ENCODE assay signal across 8 cellular contexts in genomic region chr2:216081012-216081411, GRCh38. TPM values are rescaled to one million over a fixed set of nuclear protein-coding genes. Genes with fewer than 3 reads are reported as not detected.
A peak's percentile ranks its signal among the peaks of the same experiment; 100 is the strongest.
DNase-seq lines count a peak whose midpoint lies in the region; ATAC-seq and TF ChIP-seq lines count a peak whose summit lies in the region.

No MANE protein-coding gene starts in this region.

- H3K9me3 ChIP-seq in right lobe of liver (no peaks in the 10 kb centered on the region), transverse colon (no peaks in the 10 kb centered on the region)

- H3K36me3 Mint-ChIP-seq in activated naive CD4-positive, alpha-beta T cell treated with anti-CD3 and anti-CD28 coated beads for 36 hours (ENCODE audit: low read depth): no peaks in the 10 kb centered on the region
- H3K36me3 Mint-ChIP-seq in activated naive CD8-positive, alpha-beta T cell treated with anti-CD3 and anti-CD28 coated beads, Interleukin-2, amount 50 U/mL, for 24 hours (ENCODE audit: low read depth): no peaks in the 10 kb centered on the region

- peaks cover 59% of the 10 kb centered on the region for H3K4me1 Mint-ChIP-seq in activated naive CD4-positive, alpha-beta T cell treated with anti-CD3 and anti-CD28 coated beads for 36 hours (ENCODE audit: low read depth)
- peaks cover 55% of the 10 kb centered on the region for H3K4me1 Mint-ChIP-seq in activated naive CD8-positive, alpha-beta T cell treated with anti-CD3 and anti-CD28 coated beads, Interleukin-2, amount 50 U/mL, for 24 hours

- peak overlapping the region; percentile 87 for H3K4me3 Mint-ChIP-seq in activated naive CD4-positive, alpha-beta T cell treated with anti-CD3 and anti-CD28 coated beads for 36 hours
- H3K4me3 Mint-ChIP-seq in activated naive CD8-positive, alpha-beta T cell treated with anti-CD3 and anti-CD28 coated beads, Interleukin-2, amount 50 U/mL, for 24 hours: peak overlapping the region; percentile 98

- H3K27me3 Mint-ChIP-seq in activated naive CD4-positive, alpha-beta T cell treated with anti-CD3 and anti-CD28 coated beads for 36 hours (ENCODE audit: low read depth): no peaks in the 10 kb centered on the region
- no peaks in the 10 kb centered on the region for H3K27me3 Mint-ChIP-seq in activated naive CD8-positive, alpha-beta T cell treated with anti-CD3 and anti-CD28 coated beads, Interleukin-2, amount 50 U/mL, for 24 hours

- TF ChIP-seq EP300 in transverse colon (IDR thresholded peaks at IDR 0.05; ENCODE audit: low read depth): no peak

- no peaks in the 10 kb centered on the region for H3K9me3 Mint-ChIP-seq in activated naive CD4-positive, alpha-beta T cell treated with anti-CD3 and anti-CD28 coated beads for 36 hours
- no peaks in the 10 kb centered on the region for H3K9me3 Mint-ChIP-seq in activated naive CD8-positive, alpha-beta T cell treated with anti-CD3 and anti-CD28 coated beads, Interleukin-2, amount 50 U/mL, for 24 hours

- WGBS in right lobe of liver (ENCODE audit: insufficient coverage, low coverage, low lambda C conversion rate, missing lambda C conversion rate): 0% methylated on average over 1 of the region's 1 CpG
- WGBS in transverse colon (ENCODE audit: low coverage in 1 of 2), 2 donors: 19 to 20% methylated on average over 1 of the region's 1 CpG

- H3K27ac Mint-ChIP-seq in activated naive CD4-positive, alpha-beta T cell treated with anti-CD3 and anti-CD28 coated beads for 36 hours: peak overlapping the region; percentile 75
- peak overlapping the region; percentile 91 for H3K27ac Mint-ChIP-seq in activated naive CD8-positive, alpha-beta T cell treated with anti-CD3 and anti-CD28 coated beads, Interleukin-2, amount 50 U/mL, for 24 hours

- H3K36me3 ChIP-seq in right lobe of liver (no peaks in the 10 kb centered on the region), transverse colon (no peaks in the 10 kb centered on the region)

- intact Hi-C loops in activated naive CD4-positive, alpha-beta T cell treated with anti-CD3 and anti-CD28 coated beads for 36 hours (cut with micrococcal nuclease): loop anchor here (10.0 kb wide), 1 partner anchor 766 kb away; the partner anchor contains the start of gene ATIC
- intact Hi-C loops in right lobe of liver (cut with DNase I): no loop called here
- intact Hi-C loops in transverse colon (cut with DNase I; ENCODE audit: low total_unique reads): no loop called here

- H3K27ac ChIP-seq in right lobe of liver (peak overlapping the region; percentile 59 to 83 (median 78)), transverse colon (peak overlapping the region; percentile 58 to 71 (median 70))

- H3K4me3 ChIP-seq in right lobe of liver (peak overlapping the region; percentile 70 to 86 (median 80)), transverse colon (peak overlapping the region; percentile 57 to 91 (median 62))

- no peak for DNase-seq in activated naive CD4-positive, alpha-beta T cell treated with anti-CD3 and anti-CD28 coated beads for 36 hours
- DNase-seq in activated naive CD4-positive, alpha-beta T cell treated with anti-CD3 and anti-CD28 coated beads, Interleukin-2, amount 50 U/mL, for 16 hours: no peak
- no peak for DNase-seq in activated naive CD8-positive, alpha-beta T cell treated with anti-CD3 and anti-CD28 coated beads, Interleukin-2, amount 50 U/mL, for 24 hours
- DNase-seq in right lobe of liver: no peak
- DNase-seq in transverse colon: no peak
- no peak for DNase-seq in stimulated activated naive CD4-positive, alpha-beta T cell (lab: John Stamatoyannopoulos, UW)
- DNase-seq in C1 segment of cervical spinal cord (lab: John Stamatoyannopoulos, UW): no peak
- DNase-seq in NCI-H1092 treated with DMSO at 0.1 percent for 48 hours (lab: John Stamatoyannopoulos, UW): no peak

- CTCF ChIA-PET in activated naive CD4-positive, alpha-beta T cell treated with anti-CD3 and anti-CD28 coated beads for 36 hours (lab: Charles Lee): interaction anchor here (0.9 to 2.5 kb wide), 5 partner anchors 12 to 47 kb away, joined by 3 to 8 read pairs (median 6); no protein-coding TSS in a partner anchor

- in situ Hi-C loops in transverse colon (cut with MboI; ENCODE audit: low pct_ligation_motif_present in 1 of 4, low pct_unique_long_range_greater_than_20kb in 1 of 4, low sequenced_read_pairs in 3 of 4): no loop called here

- no peak for TF ChIP-seq CTCF in right lobe of liver (IDR thresholded peaks at IDR 0.05)
- TF ChIP-seq CTCF in transverse colon (IDR thresholded peaks at IDR 0.05): no peak

- TF ChIP-seq POLR2A in right lobe of liver (IDR thresholded peaks at IDR 0.05) (no peak), transverse colon (IDR thresholded peaks at IDR 0.05) (no peak)

- H3K4me1 ChIP-seq in right lobe of liver: peaks cover 0 to 57% (median 12%) of the 10 kb centered on the region in 4 donors
- H3K4me1 ChIP-seq in transverse colon: peaks cover 3 to 28% (median 12%) of the 10 kb centered on the region in 4 donors

- ATAC-seq in activated naive CD8-positive, alpha-beta T cell treated with anti-CD3 and anti-CD28 coated beads, Interleukin-2, amount 50 U/mL, for 24 hours: no peak
- ATAC-seq in right lobe of liver: no peak

- H3K27me3 ChIP-seq in right lobe of liver: no peaks in the 10 kb centered on the region
- no peaks in the 10 kb centered on the region for H3K27me3 ChIP-seq in transverse colon

RNA-seq across cellular contexts. Expression of gene PECR, which starts 0.6 kb away (rescaled TPM):
- 10 to 100 TPM; 18.8 to 20.9 TPM for total RNA-seq in activated naive CD4-positive, alpha-beta T cell treated with anti-CD3 and anti-CD28 coated beads for 36 hours
- total RNA-seq in right lobe of liver: 100 to 1,000 TPM in 3 of 6 experiments, 10 to 100 TPM in 3; 43.4 to 115 (median 80.3) TPM
- 100 to 1,000 TPM in 1 of 4 donors, 10 to 100 TPM in 3; 10.3 to 137 (median 25.8) TPM for total RNA-seq in transverse colon

RNA-seq across cellular contexts. Expression of gene TMEM169, which starts 0.7 kb away (rescaled TPM):
- total RNA-seq in activated naive CD4-positive, alpha-beta T cell treated with anti-CD3 and anti-CD28 coated beads for 36 hours: under 1 TPM; 0.57 to 0.81 TPM
- total RNA-seq in right lobe of liver (1 to 10 TPM in 3 of 6 experiments, under 1 TPM in 3; 0.29 to 2.7 (median 1.0) TPM), transverse colon (1 to 10 TPM in 2 of 4 donors, under 1 TPM in 1, not detected in 1; 0.41 to 6.4 (median 1.9) TPM)

RNA-seq across cellular contexts. Expression of gene XRCC5, which starts 28.1 kb away (rescaled TPM):
- total RNA-seq in activated naive CD4-positive, alpha-beta T cell treated with anti-CD3 and anti-CD28 coated beads for 36 hours: 100 to 1,000 TPM; 486 to 495 TPM
- 100 to 1,000 TPM in 4 of 6 experiments, 10 to 100 TPM in 2; 92.0 to 131 (median 106) TPM for total RNA-seq in right lobe of liver
- total RNA-seq in transverse colon: 100 to 1,000 TPM in 2 of 4 donors, 10 to 100 TPM in 2; 75.6 to 120 (median 101) TPM
